8 cellular contexts compared by ENCODE assay signal in genomic region chr16:88662843-88663606, GRCh38. TPM values are rescaled to one million over a fixed set of nuclear protein-coding genes. Genes with fewer than 3 reads are reported as not detected.
DNase-seq lines count a peak whose midpoint lies in the region; ATAC-seq and TF ChIP-seq lines count a peak whose summit lies in the region.

A gene with protein sequence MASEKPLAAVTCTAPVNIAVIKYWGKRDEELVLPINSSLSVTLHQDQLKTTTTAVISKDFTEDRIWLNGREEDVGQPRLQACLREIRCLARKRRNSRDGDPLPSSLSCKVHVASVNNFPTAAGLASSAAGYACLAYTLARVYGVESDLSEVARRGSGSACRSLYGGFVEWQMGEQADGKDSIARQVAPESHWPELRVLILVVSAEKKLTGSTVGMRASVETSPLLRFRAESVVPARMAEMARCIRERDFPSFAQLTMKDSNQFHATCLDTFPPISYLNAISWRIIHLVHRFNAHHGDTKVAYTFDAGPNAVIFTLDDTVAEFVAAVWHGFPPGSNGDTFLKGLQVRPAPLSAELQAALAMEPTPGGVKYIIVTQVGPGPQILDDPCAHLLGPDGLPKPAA (minus strand): TSS chr16:88663091. CDS start chr16:88663080, 11 bp downstream.

- no peaks in the 10 kb centered on the region for H3K9me3 Mint-ChIP-seq in chondrocyte (ENCODE audit: low read depth)

- TF ChIP-seq CTCF in chondrocyte (IDR thresholded peaks at IDR 0.05) (no peak), kidney epithelial cell (IDR thresholded peaks at IDR 0.05; ENCODE audit: insufficient read depth, low read length, poor library complexity, severe bottlenecking) (no peak)

- H3K27ac Mint-ChIP-seq in chondrocyte (ENCODE audit: unreplicated experiment) = peak within 1 kb of the TSS; percentile 92

- H3K4me1 Mint-ChIP-seq in chondrocyte (ENCODE audit: low read depth) = peaks cover 16% of the 10 kb centered on the region

- H3K27me3 Mint-ChIP-seq in chondrocyte (ENCODE audit: low read depth) = no peaks in the 10 kb centered on the region

- H3K36me3 ChIP-seq in kidney epithelial cell (ENCODE audit: control insufficient read depth, insufficient read depth, low read length) = no peaks in the 10 kb centered on the region

- DNase-seq in AML-193 (lab: John Stamatoyannopoulos, UW) = peak; percentile 93 to 94
- peak; percentile 80 for DNase-seq in NCI-H510A treated with DMSO at 0.1 percent for 48 hours (lab: John Stamatoyannopoulos, UW)
- DNase-seq in activated CD4-positive, alpha-beta T cell treated with anti-CD3 and anti-CD28 coated beads for 24 hours (ENCODE audit: low read depth in 2 of 2) = peak; percentile 89 to 93
- DNase-seq in chondrocyte (ENCODE audit: low spot score) = peak; percentile 99
- peak; percentile 93 for DNase-seq in kidney epithelial cell (ENCODE audit: low read depth)
- DNase-seq in stimulated activated CD4-positive, alpha-beta T cell treated with anti-CD3 and anti-CD28 coated beads, Interleukin-15, amount 100 ng/mL, for 48 hours (ENCODE audit: low read depth in 2 of 2) = peak; percentile 94

- H3K36me3 Mint-ChIP-seq in chondrocyte (ENCODE audit: low read depth) = no peaks in the 10 kb centered on the region

- peak within 1 kb of the TSS; percentile 97 for H3K4me3 ChIP-seq in kidney epithelial cell (ENCODE audit: low read depth, low read length)

- H3K27me3 ChIP-seq in kidney epithelial cell (ENCODE audit: control insufficient read depth, insufficient read depth, low read length) = no peaks in the 10 kb centered on the region

- H3K4me3 Mint-ChIP-seq in chondrocyte (ENCODE audit: unreplicated experiment) = peak within 1 kb of the TSS; percentile 84

- peak; percentile 96 for ATAC-seq in GM19043 (IDR thresholded peaks at IDR 0.05; ENCODE audit: low read depth, unreplicated experiment)
- peak; percentile 89 for ATAC-seq in HG03378 (IDR thresholded peaks at IDR 0.05; ENCODE audit: unreplicated experiment)

RNA-seq across cellular contexts. Expression of the gene that starts here (rescaled TPM):
- total RNA-seq in chondrocyte (38.3 to 40.0 TPM (median 38.8 TPM) in 3 replicates), kidney epithelial cell (102 TPM in 2 replicates)

Comparison
In these comparisons a context has a peak if more than half of its experiments do, and no peak if none do; other contexts are left out.
1. Peak in every context shown above with its lines: DNase-seq, ATAC-seq and H3K4me3 ChIP-seq.